22 cellular contexts compared by ENCODE assay signal in genomic region chr4:30939684-30940083, GRCh38.
"Had no signal": no experiment of that assay in that cellular context is flagged by ENCODE, and none has a peak within 500 bp of the region (broad histone marks: within the 10 kb centered on the region; RNA-seq: fewer than 3 reads in every experiment).

No MANE protein-coding gene starts in this region.

- H3K36me3 ChIP-seq: gastrocnemius medialis, left lung, sigmoid colon, stomach, tibial artery had no signal

- H3K9me3 ChIP-seq: gastrocnemius medialis, left lung, psoas muscle, sigmoid colon, stomach, testis, tibial artery had no signal

- H3K27ac ChIP-seq: gastrocnemius medialis, left lung, psoas muscle, sigmoid colon, stomach, testis had no signal

- DNase-seq: cortex of kidney; effector memory CD8-positive, alpha-beta T cell; foreskin fibroblast; gastrocnemius medialis; head of caudate nucleus; left cardiac atrium; left lung; mesendoderm; naive thymus-derived CD8-positive, alpha-beta T cell; nephron progenitor cell; nucleus accumbens; psoas muscle; right cardiac atrium; sigmoid colon; stimulated activated CD4-positive, alpha-beta T cell treated with anti-CD3 and anti-CD28 coated beads, Interleukin-2, amount 100 ng/mL, for 24 hours; stimulated activated CD4-positive, alpha-beta T cell treated with anti-CD3 and anti-CD28 coated beads, Interleukin-4, amount 100 ng/mL, for 24 hours; stimulated activated naive CD4-positive, alpha-beta T cell treated with Interleukin-2 at 50 U/mL for 16 hours; stomach; testis; tibial artery had no signal

- H3K27me3 ChIP-seq: gastrocnemius medialis, left lung, sigmoid colon, stomach, testis, tibial artery had no signal

- H3K36me3 Mint-ChIP-seq: naive thymus-derived CD8-positive, alpha-beta T cell; stimulated activated effector memory CD8-positive, alpha-beta T cell treated with anti-CD3 and anti-CD28 coated beads, Interleukin-12 subunit alpha, Interleukin-12 subunit beta, amount 100 ng/mL, for 72 hours had no signal

- H3K4me1 Mint-ChIP-seq: naive thymus-derived CD8-positive, alpha-beta T cell; stimulated activated effector memory CD8-positive, alpha-beta T cell treated with anti-CD3 and anti-CD28 coated beads, Interleukin-12 subunit alpha, Interleukin-12 subunit beta, amount 100 ng/mL, for 72 hours had no signal

- H3K9me3 Mint-ChIP-seq: nephron progenitor cell, type B pancreatic cell had no signal

- H3K4me3 ChIP-seq: gastrocnemius medialis, left lung, psoas muscle, sigmoid colon, stomach, testis, tibial artery had no signal

- ATAC-seq: effector memory CD8-positive, alpha-beta T cell; gastrocnemius medialis; left cardiac atrium; left lung; naive thymus-derived CD8-positive, alpha-beta T cell; psoas muscle; right cardiac atrium; stimulated activated effector memory CD8-positive, alpha-beta T cell treated with anti-CD3 and anti-CD28 coated beads, Interleukin-12 subunit alpha, Interleukin-12 subunit beta, amount 100 ng/mL, for 72 hours had no signal

- H3K4me1 ChIP-seq: gastrocnemius medialis, left lung, psoas muscle, testis had no signal

- H3K27ac Mint-ChIP-seq: effector memory CD8-positive, alpha-beta T cell; naive thymus-derived CD8-positive, alpha-beta T cell; nephron progenitor cell; stimulated activated effector memory CD8-positive, alpha-beta T cell treated with anti-CD3 and anti-CD28 coated beads, Interleukin-12 subunit alpha, Interleukin-12 subunit beta, amount 100 ng/mL, for 72 hours; type B pancreatic cell had no signal

- H3K27me3 Mint-ChIP-seq: effector memory CD8-positive, alpha-beta T cell; naive thymus-derived CD8-positive, alpha-beta T cell; type B pancreatic cell had no signal

- H3K4me3 Mint-ChIP-seq: effector memory CD8-positive, alpha-beta T cell; naive thymus-derived CD8-positive, alpha-beta T cell; nephron progenitor cell; stimulated activated effector memory CD8-positive, alpha-beta T cell treated with anti-CD3 and anti-CD28 coated beads, Interleukin-12 subunit alpha, Interleukin-12 subunit beta, amount 100 ng/mL, for 72 hours; type B pancreatic cell had no signal
